7 cellular contexts compared by ENCODE assay signal in the genomic region with DNA sequence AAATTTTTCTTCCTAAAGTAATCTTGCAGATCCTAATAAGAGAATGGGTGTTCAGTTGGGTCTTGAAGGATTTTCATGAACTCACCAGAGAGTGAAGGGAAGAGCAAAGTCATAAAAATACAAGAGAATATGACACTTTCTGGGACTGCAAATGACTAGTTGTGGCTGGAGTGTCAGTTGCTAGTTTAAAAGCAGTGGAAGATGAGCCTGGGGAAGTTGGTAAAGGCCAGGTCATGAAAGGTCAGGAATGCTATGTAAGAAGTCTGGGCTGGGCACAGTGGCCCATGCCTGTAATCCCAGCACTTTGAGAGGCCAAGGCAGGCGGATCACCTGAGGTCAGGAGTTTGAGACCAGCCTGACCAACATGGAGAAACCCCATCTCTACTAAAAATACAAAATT. TPM values are rescaled to one million over a fixed set of nuclear protein-coding genes. Genes with fewer than 3 reads are reported as not detected.
DNase-seq lines count a peak whose midpoint lies in the region; ATAC-seq and TF ChIP-seq lines count a peak whose summit lies in the region.
"Not testable (repeated sequence)": the region's sequence is repeated elsewhere in the genome, so short reads cannot be mapped to it uniquely, and the experiment has no call there.

No MANE protein-coding gene starts in this region.

- TF ChIP-seq POLR2A in HCT116 (IDR thresholded peaks at IDR 0.05; ENCODE audit: borderline replicate concordance, extremely low read depth, insufficient read depth, insufficient read length): not testable (repeated sequence)

- RAD21 ChIA-PET in HCT116 (lab: Charles Lee; ENCODE audit: low non-redundant PET in 1 of 2, low total read pairs in 2 of 2, uncharacterized antibody in 2 of 2, unreplicated experiment in 2 of 2): not testable (repeated sequence)

- H3K9me3 ChIP-seq in HCT116 (ENCODE audit: control insufficient read depth in 1 of 2, insufficient read depth in 1 of 2, low read depth in 1 of 2, low read length in 2 of 2); upper lobe of right lung: not testable (repeated sequence)

- not testable (repeated sequence) for H3K4me3 Mint-ChIP-seq in Calu3 (ENCODE audit: low read depth, unreplicated experiment); activated T-helper 17 cell treated with anti-CD3 and anti-CD28 coated beads, Interleukin-2, amount 50 U/mL, for 72 hours; osteocyte (ENCODE audit: unreplicated experiment)

- not testable (repeated sequence) for H2AFZ ChIP-seq in HCT116 (ENCODE audit: low read depth, low read length, poor library complexity, severe bottlenecking)

- not testable (repeated sequence) for H3K79me2 ChIP-seq in HCT116 (ENCODE audit: insufficient read depth, low read length)

- not testable (repeated sequence) for H3K27me3 Mint-ChIP-seq in Calu3 (ENCODE audit: unreplicated experiment); activated T-helper 17 cell treated with anti-CD3 and anti-CD28 coated beads, Interleukin-2, amount 50 U/mL, for 72 hours; osteocyte (ENCODE audit: unreplicated experiment)

- intact Hi-C loops in Calu3 (cut with micrococcal nuclease; ENCODE audit: unreplicated experiment): loop anchor here (5.0 kb wide), 1 partner anchor 52 kb away; a partner anchor contains a TSS
- intact Hi-C loops in HCT116 (cut with micrococcal nuclease); upper lobe of right lung (cut with DNase I): not testable (repeated sequence)

- POLR2A ChIA-PET in HCT116 (lab: Charles Lee): not testable (repeated sequence)

- H3K4me1 Mint-ChIP-seq in Calu3 (ENCODE audit: low read depth, unreplicated experiment) (peaks cover 36% of the 10 kb centered on the region), osteocyte (ENCODE audit: unreplicated experiment) (peaks cover 15% of the 10 kb centered on the region)
- H3K4me1 Mint-ChIP-seq in activated T-helper 17 cell treated with anti-CD3 and anti-CD28 coated beads, Interleukin-2, amount 50 U/mL, for 72 hours: not testable (repeated sequence)

- not testable (repeated sequence) for H3K9me3 Mint-ChIP-seq in Calu3 (ENCODE audit: low read depth, unreplicated experiment); activated T-helper 17 cell treated with anti-CD3 and anti-CD28 coated beads, Interleukin-2, amount 50 U/mL, for 72 hours; osteocyte (ENCODE audit: unreplicated experiment)

- H3K9ac ChIP-seq in HCT116 (ENCODE audit: low read length): not testable (repeated sequence)

- H3K4me1 ChIP-seq in HCT116 (ENCODE audit: control insufficient read depth in 1 of 2, insufficient read depth in 2 of 2, low read length in 2 of 2): peaks cover 0 to 10% of the 10 kb centered on the region in 2 experiments; a peak in 2 of 4 replicates
- H3K4me1 ChIP-seq in upper lobe of right lung: not testable (repeated sequence)

- H3K27ac Mint-ChIP-seq in Calu3 (ENCODE audit: unreplicated experiment): peak overlapping the region; percentile 32
- peak overlapping the region; percentile 42 for H3K27ac Mint-ChIP-seq in activated T-helper 17 cell treated with anti-CD3 and anti-CD28 coated beads, Interleukin-2, amount 50 U/mL, for 72 hours
- peak overlapping the region; percentile 21 for H3K27ac Mint-ChIP-seq in osteocyte (ENCODE audit: unreplicated experiment)

- TF ChIP-seq CTCF in Calu3 (IDR thresholded peaks at IDR 0.05; ENCODE audit: unreplicated experiment); HCT116 (IDR thresholded peaks at IDR 0.05 in 2 of 3, conservative IDR thresholded peaks at IDR 0.05 in 1 of 3; ENCODE audit: borderline replicate concordance in 1 of 3, insufficient read depth in 1 of 3, low read depth in 2 of 3, low read length in 2 of 3); osteocyte (IDR thresholded peaks at IDR 0.05); upper lobe of right lung (IDR thresholded peaks at IDR 0.05): not testable (repeated sequence)

- H3K4me3 ChIP-seq in HCT116 (replicated peaks in 1 of 2; ENCODE audit: low read depth in 1 of 2, low read length in 2 of 2); upper lobe of right lung: not testable (repeated sequence)

- not testable (repeated sequence) for H3K27ac ChIP-seq in HCT116 (ENCODE audit: low read depth, low read length); upper lobe of right lung

- DNase-seq in Calu3; HCT116 (ENCODE audit: low read depth, low spot score); osteocyte (ENCODE audit: extremely low spot score, unreplicated experiment); upper lobe of right lung: not testable (repeated sequence)
- DNase-seq in MV-4-11 (lab: John Stamatoyannopoulos, UW) (peak; percentile 27), kidney tubule cell (ENCODE audit: low spot score) (peak; percentile 43)

- H3K36me3 ChIP-seq in HCT116 (ENCODE audit: control insufficient read depth in 1 of 2, insufficient read depth in 2 of 2, low read length in 2 of 2) (peaks cover 9 to 21% of the 10 kb centered on the region in 2 experiments; a peak in 3 of 4 replicates), upper lobe of right lung (peaks cover 66% of the 10 kb centered on the region)

- BruUV-seq in Calu3 (replicated peaks; lab: Mats Ljungman, UMichigan); HCT116 (replicated peaks; lab: Mats Ljungman, UMichigan): not testable (repeated sequence)

- ATAC-seq in HCT116: 0 out of 2 replicates have a peak, but pooled peaks have one; percentile 44
- ATAC-seq in activated T-helper 17 cell treated with anti-CD3 and anti-CD28 coated beads, Interleukin-2, amount 50 U/mL, for 72 hours (replicated peaks): not testable (repeated sequence)
- ATAC-seq in upper lobe of right lung: peak; percentile 30

- CTCF ChIA-PET in Calu3 (lab: Charles Lee): not testable (repeated sequence)
- CTCF ChIA-PET in HCT116 (lab: Charles Lee): interaction anchor here (1.7 kb wide), 1 partner anchor 20 kb away, joined by 4 read pairs; no protein-coding TSS in a partner anchor

- not testable (repeated sequence) for H3K27me3 ChIP-seq in HCT116 (ENCODE audit: insufficient read depth, low read length); upper lobe of right lung

- not testable (repeated sequence) for TF ChIP-seq RAD21 in HCT116 (IDR thresholded peaks at IDR 0.05; ENCODE audit: low read depth)

- H3K4me2 ChIP-seq in HCT116 (ENCODE audit: low read length): peak overlapping the region; percentile 20; the same call in 1 of the 2 replicates

- peaks cover 17% of the 10 kb centered on the region for H3K36me3 Mint-ChIP-seq in Calu3 (ENCODE audit: insufficient read depth, unreplicated experiment)
- H3K36me3 Mint-ChIP-seq in activated T-helper 17 cell treated with anti-CD3 and anti-CD28 coated beads, Interleukin-2, amount 50 U/mL, for 72 hours (ENCODE audit: low read depth): peaks cover 99% of the 10 kb centered on the region
- H3K36me3 Mint-ChIP-seq in osteocyte (ENCODE audit: unreplicated experiment): peaks cover 36% of the 10 kb centered on the region

- not testable (repeated sequence) for H4K20me1 ChIP-seq in HCT116 (ENCODE audit: insufficient read depth)

- H3K9me2 ChIP-seq in HCT116 (ENCODE audit: insufficient read depth): not testable (repeated sequence)

RNA-seq across cellular contexts. Expression of a gene that starts 53.8 kb away (rescaled TPM):
- 20.4 and 28.7 TPM in 2 replicates for total RNA-seq in Calu3 (2022)
- 27.5 TPM for total RNA-seq in HCT116 (2021; ENCODE audit: unreplicated experiment)
- polyA plus RNA-seq in HCT116 (2012): 28.8 and 35.1 TPM in 2 replicates
- total RNA-seq in activated T-helper 17 cell treated with anti-CD3 and anti-CD28 coated beads, Interleukin-2, amount 50 U/mL, for 72 hours: 10 to 100 TPM; 53.8 to 54.2 TPM
- 22.1 and 26.8 TPM in 2 replicates for total RNA-seq in osteocyte
- 29.6 TPM for total RNA-seq in upper lobe of right lung

RNA-seq across cellular contexts. Expression of a gene that starts 58.9 kb away (rescaled TPM):
- total RNA-seq in Calu3 (2022) (50.7 and 53.6 TPM in 2 replicates), HCT116 (2021; ENCODE audit: unreplicated experiment) (50.8 TPM), osteocyte (77.8 and 111 TPM in 2 replicates), upper lobe of right lung (10.9 TPM)
- 21.3 and 29.3 TPM in 2 replicates for polyA plus RNA-seq in HCT116 (2012)
- total RNA-seq in activated T-helper 17 cell treated with anti-CD3 and anti-CD28 coated beads, Interleukin-2, amount 50 U/mL, for 72 hours: 10 to 100 TPM; 46.9 to 51.2 TPM
